Comparison of ENCODE assay signal across 1 cellular context in genomic region chr12:34290191-34290995, GRCh38.
TF ChIP-seq lines count a peak whose summit lies in the region.

No MANE protein-coding gene starts in this region.

TF ChIP-seq in SK-N-SH, 30 proteins besides CTCF, POLR2A, EP300 and RAD21 (continued from another document):
- TF ChIP-seq PBX3 (IDR thresholded peaks at IDR 0.05): no peak
- no peak for TF ChIP-seq USF1 (IDR thresholded peaks at IDR 0.05; ENCODE audit: borderline replicate concordance, low read depth)
- no peak for TF ChIP-seq FOXJ3 (CRISPR knock-in tag; IDR thresholded peaks at IDR 0.05)
- no peak for TF ChIP-seq POLR2AphosphoS5 (IDR thresholded peaks at IDR 0.05; ENCODE audit: low read depth, low read length)
- TF ChIP-seq YY1 (IDR thresholded peaks at IDR 0.05; ENCODE audit: low read depth): no peak
- TF ChIP-seq JUND (IDR thresholded peaks at IDR 0.05): no peak
- TF ChIP-seq SMC3 (IDR thresholded peaks at IDR 0.05; ENCODE audit: low read depth, low read length): no peak
- TF ChIP-seq TEAD4 (IDR thresholded peaks at IDR 0.05; ENCODE audit: borderline replicate concordance, insufficient read depth): no peak
- TF ChIP-seq ELF1 (IDR thresholded peaks at IDR 0.05): no peak
- no peak for TF ChIP-seq TAF1 (IDR thresholded peaks at IDR 0.05; ENCODE audit: borderline replicate concordance, low read depth, low read length)
- TF ChIP-seq FOXM1 (IDR thresholded peaks at IDR 0.05; ENCODE audit: low read depth): no peak
